ENCODE assay signal across 17 cellular contexts in the genomic region with DNA sequence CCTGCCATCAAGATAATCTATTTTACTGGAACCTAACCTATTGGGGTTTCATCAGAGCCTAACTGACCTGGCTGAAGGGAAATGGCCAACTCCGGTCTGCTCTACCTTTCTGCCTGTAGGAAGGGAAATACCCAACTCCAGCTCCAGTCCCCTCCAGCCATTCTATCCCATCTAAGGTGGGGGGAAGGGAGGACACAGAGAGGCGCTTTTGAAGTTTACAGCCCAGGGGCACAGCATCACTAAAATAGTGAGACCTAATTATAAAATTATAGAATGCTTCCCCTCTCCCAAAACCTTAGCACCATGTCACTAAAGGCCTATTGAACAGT. TPM values are rescaled to one million over a fixed set of nuclear protein-coding genes. Genes with fewer than 3 reads are reported as not detected.
DNase-seq lines count a peak whose midpoint lies in the region; ATAC-seq and TF ChIP-seq lines count a peak whose summit lies in the region.
"Had no signal": no experiment of that assay in that cellular context is flagged by ENCODE, and none has a peak within 500 bp of the region (broad histone marks: within the 10 kb centered on the region; RNA-seq: fewer than 3 reads in every experiment).

No MANE protein-coding gene starts in this region.

- H3K4me2 ChIP-seq in Loucy (ENCODE audit: low read depth, low read length, poor library complexity, severe bottlenecking) = peak overlapping the region; percentile 76
- H3K4me2 ChIP-seq in parathyroid adenoma (ENCODE audit: low read length) = no peak overlapping the region

- TF ChIP-seq CTCF in Loucy (conservative IDR thresholded peaks at IDR 0.05; ENCODE audit: low read length) (no peak), parathyroid adenoma (IDR thresholded peaks at IDR 0.05) (no peak), mucosa of descending colon (IDR thresholded peaks at IDR 0.05) (no peak)

- no peaks in the 10 kb centered on the region for H3K9me2 ChIP-seq in Loucy (replicated peaks; ENCODE audit: low read depth, low read length)

- DNase-seq in ELF-1 (ENCODE audit: low read depth, low spot score) (peak; percentile 88), iPS-NIHi7 (ENCODE audit: extremely low spot score) (peak; percentile 54), mucosa of descending colon (no peak), NCI-H1694 (lab: John Stamatoyannopoulos, UW) (no peak), NCI-H2227 (lab: John Stamatoyannopoulos, UW; ENCODE audit: unreplicated experiment) (no peak)
- DNase-seq: BE2C, COR-L47, DMS 273 treated with DMSO at 0.1 percent for 48 hours, DND-41, NCI-H1436 treated with DMSO at 0.1 percent for 48 hours, NCI-H2171 treated with DMSO at 0.1 percent for 48 hours, NCI-H510A, RPMI8226, SHP77 treated with DMSO at 0.1 percent for 48 hours had no signal

- no peaks in the 10 kb centered on the region for H3K9me3 ChIP-seq in Loucy (ENCODE audit: insufficient read depth, low read depth, low read length)
- no peaks in the 10 kb centered on the region for H3K9me3 ChIP-seq in parathyroid adenoma (ENCODE audit: control insufficient read depth, low read length)
- no peaks in the 10 kb centered on the region for H3K9me3 ChIP-seq in mucosa of descending colon
- H3K9me3 ChIP-seq: BE2C had no signal

- intact Hi-C loops in mucosa of descending colon (cut with DNase I, micrococcal nuclease) = no loop called here

- H3K4me3 ChIP-seq in Loucy (ENCODE audit: low read length, poor library complexity, severe bottlenecking) (peak overlapping the region; percentile 67), parathyroid adenoma (ENCODE audit: low read depth, low read length) (no peak overlapping the region), mucosa of descending colon (no peak overlapping the region)

- peaks cover 28% of the 10 kb centered on the region for H3K4me1 ChIP-seq in Loucy (ENCODE audit: insufficient read depth, low read length, poor library complexity, severe bottlenecking)
- H3K4me1 ChIP-seq in parathyroid adenoma = peaks cover 3% of the 10 kb centered on the region
- no peaks in the 10 kb centered on the region for H3K4me1 ChIP-seq in mucosa of descending colon (ENCODE audit: low read depth)
- H3K4me1 ChIP-seq: BE2C had no signal

- H3K9ac ChIP-seq in Loucy (ENCODE audit: low read depth, low read length, poor library complexity, severe bottlenecking) = peak overlapping the region; percentile 77
- H3K9ac ChIP-seq in parathyroid adenoma = no peak overlapping the region

- H3K36me3 ChIP-seq in Loucy (ENCODE audit: insufficient read depth, low read length) = no peaks in the 10 kb centered on the region
- H3K36me3 ChIP-seq in parathyroid adenoma (ENCODE audit: control insufficient read depth, insufficient read depth, low read length) = no peaks in the 10 kb centered on the region
- H3K36me3 ChIP-seq in mucosa of descending colon (ENCODE audit: low read depth) = no peaks in the 10 kb centered on the region
- H3K36me3 ChIP-seq: BE2C had no signal

- H3K27me3 ChIP-seq in Loucy (ENCODE audit: insufficient read depth, low read length, poor library complexity, severe bottlenecking) = no peaks in the 10 kb centered on the region
- H3K27me3 ChIP-seq in parathyroid adenoma (ENCODE audit: control insufficient read depth, insufficient read depth, low read length) = no peaks in the 10 kb centered on the region
- H3K27me3 ChIP-seq: BE2C had no signal

- no peaks in the 10 kb centered on the region for H3F3A ChIP-seq in Loucy (ENCODE audit: low read depth)

- no peak overlapping the region for H3K27ac ChIP-seq in parathyroid adenoma

- H3K79me2 ChIP-seq in Loucy (ENCODE audit: insufficient read depth, low read length) = no peaks in the 10 kb centered on the region
- no peaks in the 10 kb centered on the region for H3K79me2 ChIP-seq in parathyroid adenoma

- H4K20me1 ChIP-seq in Loucy (ENCODE audit: insufficient read depth, low read length, poor library complexity, severe bottlenecking) = no peaks in the 10 kb centered on the region

- ATAC-seq in HG03097 (IDR thresholded peaks at IDR 0.05; ENCODE audit: low FRiP score, unreplicated experiment) (no peak), mucosa of descending colon (no peak)

- H2AFZ ChIP-seq in Loucy (ENCODE audit: low read length) = no peak overlapping the region; the same call in 1 of the 2 replicates
- H2AFZ ChIP-seq in parathyroid adenoma = peak overlapping the region; percentile 53

RNA-seq across cellular contexts. Expression of gene ACSL4, which starts 27.8 kb away (rescaled TPM):
- total RNA-seq in mucosa of descending colon = 10 to 100 TPM in 2 of 3 donors, 1 to 10 TPM in 1; 9.8 to 28.2 (median 18.4) TPM

Comparison
In these comparisons a context has a peak if more than half of its experiments do, and no peak if none do; other contexts are left out.
1. DNase-seq: peak in ELF-1 (single experiment) and iPS-NIHi7 (single experiment); none in mucosa of descending colon (0 of 3), NCI-H1694 (single experiment) and NCI-H2227 (single experiment).